Comparison of ENCODE assay signal across 1 cellular context in genomic region chr2:43251171-43251731, GRCh38.
TF ChIP-seq lines count a peak whose summit lies in the region.

No MANE protein-coding gene starts in this region.

TF ChIP-seq in SK-N-SH, 30 proteins besides CTCF, POLR2A, EP300 and RAD21 (continued from another document):
- TF ChIP-seq IRF3 (IDR thresholded peaks at IDR 0.05; ENCODE audit: low read depth, low read length) = peak; percentile 10; the same call in 1 of the 2 replicates
- TF ChIP-seq RCOR1 (IDR thresholded peaks at IDR 0.05; ENCODE audit: low read length) = peak; percentile 98
- TF ChIP-seq, protein P1, sequence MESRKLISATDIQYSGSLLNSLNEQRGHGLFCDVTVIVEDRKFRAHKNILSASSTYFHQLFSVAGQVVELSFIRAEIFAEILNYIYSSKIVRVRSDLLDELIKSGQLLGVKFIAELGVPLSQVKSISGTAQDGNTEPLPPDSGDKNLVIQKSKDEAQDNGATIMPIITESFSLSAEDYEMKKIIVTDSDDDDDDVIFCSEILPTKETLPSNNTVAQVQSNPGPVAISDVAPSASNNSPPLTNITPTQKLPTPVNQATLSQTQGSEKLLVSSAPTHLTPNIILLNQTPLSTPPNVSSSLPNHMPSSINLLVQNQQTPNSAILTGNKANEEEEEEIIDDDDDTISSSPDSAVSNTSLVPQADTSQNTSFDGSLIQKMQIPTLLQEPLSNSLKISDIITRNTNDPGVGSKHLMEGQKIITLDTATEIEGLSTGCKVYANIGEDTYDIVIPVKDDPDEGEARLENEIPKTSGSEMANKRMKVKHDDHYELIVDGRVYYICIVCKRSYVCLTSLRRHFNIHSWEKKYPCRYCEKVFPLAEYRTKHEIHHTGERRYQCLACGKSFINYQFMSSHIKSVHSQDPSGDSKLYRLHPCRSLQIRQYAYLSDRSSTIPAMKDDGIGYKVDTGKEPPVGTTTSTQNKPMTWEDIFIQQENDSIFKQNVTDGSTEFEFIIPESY (IDR thresholded peaks at IDR 0.05; ENCODE audit: borderline replicate concordance, low read depth) = no peak
- TF ChIP-seq MEF2A (IDR thresholded peaks at IDR 0.05; ENCODE audit: borderline replicate concordance, low read depth) = no peak
- peak; percentile 80 for TF ChIP-seq GATA2 (CRISPR knock-in tag; IDR thresholded peaks at IDR 0.05)
- TF ChIP-seq SMC3 (IDR thresholded peaks at IDR 0.05; ENCODE audit: low read depth, low read length) = peak; percentile 38
- TF ChIP-seq, protein P2, sequence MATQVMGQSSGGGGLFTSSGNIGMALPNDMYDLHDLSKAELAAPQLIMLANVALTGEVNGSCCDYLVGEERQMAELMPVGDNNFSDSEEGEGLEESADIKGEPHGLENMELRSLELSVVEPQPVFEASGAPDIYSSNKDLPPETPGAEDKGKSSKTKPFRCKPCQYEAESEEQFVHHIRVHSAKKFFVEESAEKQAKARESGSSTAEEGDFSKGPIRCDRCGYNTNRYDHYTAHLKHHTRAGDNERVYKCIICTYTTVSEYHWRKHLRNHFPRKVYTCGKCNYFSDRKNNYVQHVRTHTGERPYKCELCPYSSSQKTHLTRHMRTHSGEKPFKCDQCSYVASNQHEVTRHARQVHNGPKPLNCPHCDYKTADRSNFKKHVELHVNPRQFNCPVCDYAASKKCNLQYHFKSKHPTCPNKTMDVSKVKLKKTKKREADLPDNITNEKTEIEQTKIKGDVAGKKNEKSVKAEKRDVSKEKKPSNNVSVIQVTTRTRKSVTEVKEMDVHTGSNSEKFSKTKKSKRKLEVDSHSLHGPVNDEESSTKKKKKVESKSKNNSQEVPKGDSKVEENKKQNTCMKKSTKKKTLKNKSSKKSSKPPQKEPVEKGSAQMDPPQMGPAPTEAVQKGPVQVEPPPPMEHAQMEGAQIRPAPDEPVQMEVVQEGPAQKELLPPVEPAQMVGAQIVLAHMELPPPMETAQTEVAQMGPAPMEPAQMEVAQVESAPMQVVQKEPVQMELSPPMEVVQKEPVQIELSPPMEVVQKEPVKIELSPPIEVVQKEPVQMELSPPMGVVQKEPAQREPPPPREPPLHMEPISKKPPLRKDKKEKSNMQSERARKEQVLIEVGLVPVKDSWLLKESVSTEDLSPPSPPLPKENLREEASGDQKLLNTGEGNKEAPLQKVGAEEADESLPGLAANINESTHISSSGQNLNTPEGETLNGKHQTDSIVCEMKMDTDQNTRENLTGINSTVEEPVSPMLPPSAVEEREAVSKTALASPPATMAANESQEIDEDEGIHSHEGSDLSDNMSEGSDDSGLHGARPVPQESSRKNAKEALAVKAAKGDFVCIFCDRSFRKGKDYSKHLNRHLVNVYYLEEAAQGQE (IDR thresholded peaks at IDR 0.05; ENCODE audit: low read depth, low read length) = no peak
- no peak for TF ChIP-seq GABPA (IDR thresholded peaks at IDR 0.05; ENCODE audit: low read depth)
- peak; percentile 87 for TF ChIP-seq CHD2 (IDR thresholded peaks at IDR 0.05; ENCODE audit: low read length, partially characterized antibody)
- no peak for TF ChIP-seq TAF1 (IDR thresholded peaks at IDR 0.05; ENCODE audit: borderline replicate concordance, low read depth, low read length)
- TF ChIP-seq MXI1 (IDR thresholded peaks at IDR 0.05; ENCODE audit: low read depth, low read length) = peak; percentile 77; the same call in 1 of the 2 replicates
- TF ChIP-seq FOXM1 (IDR thresholded peaks at IDR 0.05; ENCODE audit: low read depth) = no peak
- TF ChIP-seq, protein P3, sequence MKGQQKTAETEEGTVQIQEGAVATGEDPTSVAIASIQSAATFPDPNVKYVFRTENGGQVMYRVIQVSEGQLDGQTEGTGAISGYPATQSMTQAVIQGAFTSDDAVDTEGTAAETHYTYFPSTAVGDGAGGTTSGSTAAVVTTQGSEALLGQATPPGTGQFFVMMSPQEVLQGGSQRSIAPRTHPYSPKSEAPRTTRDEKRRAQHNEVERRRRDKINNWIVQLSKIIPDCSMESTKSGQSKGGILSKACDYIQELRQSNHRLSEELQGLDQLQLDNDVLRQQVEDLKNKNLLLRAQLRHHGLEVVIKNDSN (IDR thresholded peaks at IDR 0.05; ENCODE audit: borderline replicate concordance, low read depth) = no peak
